ENCODE assay signal across 2 cellular contexts in the genomic region with DNA sequence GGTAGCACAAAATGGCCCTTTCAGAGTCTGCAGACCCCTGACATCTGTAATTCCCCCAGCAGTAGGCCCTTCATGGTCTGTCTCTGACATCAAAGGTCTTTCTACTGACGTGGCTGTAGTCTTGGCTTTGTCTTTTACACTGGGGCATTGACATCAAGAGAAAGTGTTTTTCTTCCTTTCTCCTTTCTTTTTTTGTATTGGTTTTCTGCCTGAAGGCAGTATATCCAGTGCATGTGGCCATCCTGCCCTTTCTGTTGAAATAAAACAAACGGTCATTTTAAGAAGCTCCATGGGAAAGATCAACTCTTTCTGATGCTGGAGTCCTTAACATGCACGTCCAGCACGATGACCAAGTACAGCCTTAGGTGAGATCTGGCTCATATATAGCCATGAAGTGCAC.
TF ChIP-seq lines count a peak whose summit lies in the region.

No MANE protein-coding gene starts in this region.

TF ChIP-seq in GM23338, 12 proteins besides CTCF, POLR2A, EP300 and RAD21 (continued from another document):
- TF ChIP-seq REST (IDR thresholded peaks at IDR 0.05; ENCODE audit: unreplicated experiment): no peak
- TF ChIP-seq, protein P1, sequence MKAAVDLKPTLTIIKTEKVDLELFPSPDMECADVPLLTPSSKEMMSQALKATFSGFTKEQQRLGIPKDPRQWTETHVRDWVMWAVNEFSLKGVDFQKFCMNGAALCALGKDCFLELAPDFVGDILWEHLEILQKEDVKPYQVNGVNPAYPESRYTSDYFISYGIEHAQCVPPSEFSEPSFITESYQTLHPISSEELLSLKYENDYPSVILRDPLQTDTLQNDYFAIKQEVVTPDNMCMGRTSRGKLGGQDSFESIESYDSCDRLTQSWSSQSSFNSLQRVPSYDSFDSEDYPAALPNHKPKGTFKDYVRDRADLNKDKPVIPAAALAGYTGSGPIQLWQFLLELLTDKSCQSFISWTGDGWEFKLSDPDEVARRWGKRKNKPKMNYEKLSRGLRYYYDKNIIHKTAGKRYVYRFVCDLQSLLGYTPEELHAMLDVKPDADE (IDR thresholded peaks at IDR 0.05): no peak
- no peak for TF ChIP-seq EZH2phosphoT487 (IDR thresholded peaks at IDR 0.05; ENCODE audit: unreplicated experiment)
- TF ChIP-seq ZNF462 (CRISPR knock-in tag; IDR thresholded peaks at IDR 0.05): no peak
- TF ChIP-seq POLR2AphosphoS5 (IDR thresholded peaks at IDR 0.05; ENCODE audit: low read depth): no peak
- TF ChIP-seq JUNB (IDR thresholded peaks at IDR 0.05; ENCODE audit: unreplicated experiment): no peak
- no peak for TF ChIP-seq STAT1 (IDR thresholded peaks at IDR 0.05; ENCODE audit: unreplicated experiment)
- TF ChIP-seq ZNF114 (CRISPR knock-in tag; IDR thresholded peaks at IDR 0.05): no peak

TF ChIP-seq in IMR-90, 13 proteins besides CTCF, POLR2A, EP300 and RAD21 (continued from another document):
- TF ChIP-seq, protein P2, sequence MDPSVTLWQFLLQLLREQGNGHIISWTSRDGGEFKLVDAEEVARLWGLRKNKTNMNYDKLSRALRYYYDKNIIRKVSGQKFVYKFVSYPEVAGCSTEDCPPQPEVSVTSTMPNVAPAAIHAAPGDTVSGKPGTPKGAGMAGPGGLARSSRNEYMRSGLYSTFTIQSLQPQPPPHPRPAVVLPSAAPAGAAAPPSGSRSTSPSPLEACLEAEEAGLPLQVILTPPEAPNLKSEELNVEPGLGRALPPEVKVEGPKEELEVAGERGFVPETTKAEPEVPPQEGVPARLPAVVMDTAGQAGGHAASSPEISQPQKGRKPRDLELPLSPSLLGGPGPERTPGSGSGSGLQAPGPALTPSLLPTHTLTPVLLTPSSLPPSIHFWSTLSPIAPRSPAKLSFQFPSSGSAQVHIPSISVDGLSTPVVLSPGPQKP (IDR thresholded peaks at IDR 0.05; ENCODE audit: borderline replicate concordance, low read depth, low read length): no peak
- TF ChIP-seq FOS (IDR thresholded peaks at IDR 0.05; ENCODE audit: low read depth, low read length): no peak
- TF ChIP-seq MAZ (IDR thresholded peaks at IDR 0.05; ENCODE audit: borderline replicate concordance, low read depth, low read length): no peak
- TF ChIP-seq RFX5 (IDR thresholded peaks at IDR 0.05; ENCODE audit: low read depth, low read length): no peak
- no peak for TF ChIP-seq SMC3 (IDR thresholded peaks at IDR 0.05; ENCODE audit: low read depth, low read length)
- TF ChIP-seq USF2 (IDR thresholded peaks at IDR 0.05; ENCODE audit: low read depth, low read length): no peak
- no peak for TF ChIP-seq CEBPB (IDR thresholded peaks at IDR 0.05; ENCODE audit: low read depth, low read length)
